Comparison of ENCODE assay signal across 9 cellular contexts in the genomic region with DNA sequence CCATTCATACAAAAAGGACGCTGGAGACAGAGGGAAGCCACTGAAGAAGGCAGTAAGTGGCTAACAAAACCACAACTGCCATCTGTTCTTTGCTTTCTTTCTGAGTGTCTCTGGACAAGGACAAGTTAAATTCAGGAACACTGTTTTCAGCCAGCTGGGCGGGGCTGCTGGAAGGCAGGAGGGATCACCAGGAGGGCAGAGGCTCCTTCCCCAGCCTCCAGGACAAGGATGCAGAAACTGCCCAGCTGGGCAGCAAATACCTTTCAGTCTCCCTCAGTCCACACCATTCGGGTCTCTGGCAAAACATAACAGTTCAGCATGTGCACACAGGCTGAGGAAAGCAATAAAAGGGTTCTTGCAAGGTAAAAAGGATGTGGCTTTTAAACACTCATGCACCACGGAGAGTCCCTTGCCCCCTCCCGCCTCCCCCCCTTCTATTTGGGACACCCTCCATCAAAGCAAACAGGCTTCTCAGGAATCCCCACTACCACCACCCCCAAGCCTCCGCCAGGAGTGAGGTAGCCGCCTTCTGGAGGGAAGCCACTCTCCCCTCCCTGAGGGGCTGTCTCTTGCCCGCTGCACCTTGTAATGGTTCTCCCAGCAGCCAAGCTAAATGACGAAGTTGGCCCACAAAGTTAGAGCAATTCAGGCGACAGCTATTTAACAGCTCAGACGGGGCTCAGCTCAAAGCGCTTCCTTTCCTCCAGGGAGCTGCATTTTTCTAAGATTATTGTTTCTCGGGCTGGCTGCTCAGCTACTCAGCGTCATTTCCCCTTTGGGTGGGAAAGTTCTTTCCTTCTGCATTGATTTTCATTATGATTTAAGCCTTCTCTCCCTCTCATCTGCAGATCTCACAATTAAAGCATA. TPM values are rescaled to one million over a fixed set of nuclear protein-coding genes. Genes with fewer than 3 reads are reported as not detected.
DNase-seq lines count a peak whose midpoint lies in the region; ATAC-seq and FAIRE-seq lines count a peak whose summit lies in the region.
"Had no signal": no experiment of that assay in that cellular context is flagged by ENCODE, and none has a peak within 500 bp of the region (broad histone marks: within the 10 kb centered on the region; RNA-seq: fewer than 3 reads in every experiment).

No MANE protein-coding gene starts in this region.

- H3K4me3 ChIP-seq in skin epidermis: peak overlapping the region in 6 of 7 experiments; percentile 3 to 23 (median 9)

- intact Hi-C loops in left ventricle myocardium superior (cut with micrococcal nuclease): no loop called here

- ATAC-seq in GM18868 (IDR thresholded peaks at IDR 0.05; ENCODE audit: unreplicated experiment) (peak; percentile 33), left ventricle myocardium superior (peak; percentile 32), HG03457 (IDR thresholded peaks at IDR 0.05; ENCODE audit: unreplicated experiment) (no peak), GM19395 (IDR thresholded peaks at IDR 0.05; ENCODE audit: unreplicated experiment) (no peak)

- DNase-seq in RCC 7860 (ENCODE audit: low spot score) (peak; percentile 64), left ventricle myocardium superior (peak; percentile 81), NCI-H345 treated with DMSO at 0.1 percent for 48 hours (lab: John Stamatoyannopoulos, UW; ENCODE audit: unreplicated experiment) (no peak)
- peak; percentile 20 to 48 (median 30) for DNase-seq in activated naive CD4-positive, alpha-beta T cell (lab: John Stamatoyannopoulos, UW)

- FAIRE-seq in RCC 7860 (lab: Jason Lieb, UNC): no peak
- FAIRE-seq: TTC549 had no signal

- peak overlapping the region in 20 of 21 experiments; percentile 15 to 94 (median 74) for H3K27ac ChIP-seq in skin epidermis

RNA-seq across cellular contexts. Expression of a gene that starts 3.8 kb away (rescaled TPM):
- 102 TPM for total RNA-seq in left ventricle myocardium superior

Comparison
In these comparisons a context has a peak if more than half of its experiments do, and no peak if none do; other contexts are left out.
1. ATAC-seq: peak in GM18868 (single experiment) and left ventricle myocardium superior (single experiment); none in HG03457 (single experiment) and GM19395 (single experiment).